Comparison of ENCODE assay signal across 8 cellular contexts in genomic region chr4:108619372-108620100, GRCh38. TPM values are rescaled to one million over a fixed set of nuclear protein-coding genes. Genes with fewer than 3 reads are reported as not detected.
A peak's percentile ranks its signal among the peaks of the same experiment; 100 is the strongest.
DNase-seq lines count a peak whose midpoint lies in the region; ATAC-seq and TF ChIP-seq lines count a peak whose summit lies in the region.

No MANE protein-coding gene starts in this region.

- H3K4me3 ChIP-seq in fibroblast of pulmonary artery (replicated peaks; ENCODE audit: low read depth, low read length) (peak overlapping the region; percentile 75), skeletal muscle cell (ENCODE audit: low read depth, low read length) (peak overlapping the region; percentile 99)

- peak; percentile 15 for ATAC-seq in GM18909 (IDR thresholded peaks at IDR 0.05; ENCODE audit: poor library complexity, unreplicated experiment)
- peak; percentile 5 for ATAC-seq in HG03196 (IDR thresholded peaks at IDR 0.05; ENCODE audit: unreplicated experiment)
- peak; percentile 30 for ATAC-seq in activated CD8-positive, alpha-beta T cell treated with anti-CD3 and anti-CD28 coated beads, Interleukin-2, amount 10 ng/mL, durations not matched to agents 7 days and 5 days
- no peak for ATAC-seq in GM21717 (IDR thresholded peaks at IDR 0.05; ENCODE audit: unreplicated experiment)

- peak overlapping the region; percentile 89 for H3K27ac Mint-ChIP-seq in activated CD8-positive, alpha-beta T cell treated with anti-CD3 and anti-CD28 coated beads, Interleukin-2, amount 10 ng/mL, durations not matched to agents 7 days and 5 days

- peak overlapping the region; percentile 87 for H3K4me3 Mint-ChIP-seq in activated CD8-positive, alpha-beta T cell treated with anti-CD3 and anti-CD28 coated beads, Interleukin-2, amount 10 ng/mL, durations not matched to agents 7 days and 5 days

- H3K4me1 Mint-ChIP-seq in activated CD8-positive, alpha-beta T cell treated with anti-CD3 and anti-CD28 coated beads, Interleukin-2, amount 10 ng/mL, durations not matched to agents 7 days and 5 days (ENCODE audit: low read depth): peaks cover 43% of the 10 kb centered on the region

- peaks cover 62% of the 10 kb centered on the region for H3K36me3 Mint-ChIP-seq in activated CD8-positive, alpha-beta T cell treated with anti-CD3 and anti-CD28 coated beads, Interleukin-2, amount 10 ng/mL, durations not matched to agents 7 days and 5 days (ENCODE audit: low read depth)

- H3K27me3 Mint-ChIP-seq in activated CD8-positive, alpha-beta T cell treated with anti-CD3 and anti-CD28 coated beads, Interleukin-2, amount 10 ng/mL, durations not matched to agents 7 days and 5 days (ENCODE audit: low read depth): no peaks in the 10 kb centered on the region

- peak; percentile 64 for DNase-seq in activated CD8-positive, alpha-beta T cell treated with anti-CD3 and anti-CD28 coated beads, Interleukin-2, amount 10 ng/mL, durations not matched to agents 7 days and 5 days
- DNase-seq in fibroblast of pulmonary artery (ENCODE audit: low read depth) (no peak), skeletal muscle cell (ENCODE audit: low read depth) (no peak), HK-2 (ENCODE audit: unreplicated experiment) (no peak), cortex of kidney (lab: John Stamatoyannopoulos, UW) (no peak)

- POLR2A ChIA-PET in activated CD8-positive, alpha-beta T cell treated with anti-CD3 and anti-CD28 coated beads, Interleukin-2, amount 10 ng/mL, durations not matched to agents 7 days and 5 days (lab: Charles Lee): interaction anchor here (0.6 to 2.5 kb wide), 5 partner anchors 10 to 630 kb away, joined by 3 to 18 read pairs (median 4); partner anchors contain the start of genes HADH and OSTC

- no peak for TF ChIP-seq CTCF in fibroblast of pulmonary artery (IDR thresholded peaks at IDR 0.05; ENCODE audit: low read length, missing control alignments)

- peaks cover 14% of the 10 kb centered on the region for H3K9me3 Mint-ChIP-seq in activated CD8-positive, alpha-beta T cell treated with anti-CD3 and anti-CD28 coated beads, Interleukin-2, amount 10 ng/mL, durations not matched to agents 7 days and 5 days (ENCODE audit: insufficient read depth)

- CTCF ChIA-PET in activated CD8-positive, alpha-beta T cell treated with anti-CD3 and anti-CD28 coated beads, Interleukin-2, amount 10 ng/mL, durations not matched to agents 7 days and 5 days (lab: Charles Lee): interaction anchor here (0.5 to 2.1 kb wide), 9 partner anchors 10 to 603 kb away, joined by 3 to 13 read pairs (median 4); no protein-coding TSS in a partner anchor

RNA-seq across cellular contexts. Expression of gene RPL34, which starts 0.8 kb away (rescaled TPM):
- 1,000 to 10,000 TPM; 1,024 to 1,097 TPM for total RNA-seq in activated CD8-positive, alpha-beta T cell treated with anti-CD3 and anti-CD28 coated beads, Interleukin-2, amount 10 ng/mL, durations not matched to agents 7 days and 5 days

RNA-seq across cellular contexts. Expression of gene OSTC, which starts 30.9 kb away (rescaled TPM):
- total RNA-seq in activated CD8-positive, alpha-beta T cell treated with anti-CD3 and anti-CD28 coated beads, Interleukin-2, amount 10 ng/mL, durations not matched to agents 7 days and 5 days: 10 to 100 TPM; 72.1 to 81.6 TPM
